In the genomic region with DNA sequence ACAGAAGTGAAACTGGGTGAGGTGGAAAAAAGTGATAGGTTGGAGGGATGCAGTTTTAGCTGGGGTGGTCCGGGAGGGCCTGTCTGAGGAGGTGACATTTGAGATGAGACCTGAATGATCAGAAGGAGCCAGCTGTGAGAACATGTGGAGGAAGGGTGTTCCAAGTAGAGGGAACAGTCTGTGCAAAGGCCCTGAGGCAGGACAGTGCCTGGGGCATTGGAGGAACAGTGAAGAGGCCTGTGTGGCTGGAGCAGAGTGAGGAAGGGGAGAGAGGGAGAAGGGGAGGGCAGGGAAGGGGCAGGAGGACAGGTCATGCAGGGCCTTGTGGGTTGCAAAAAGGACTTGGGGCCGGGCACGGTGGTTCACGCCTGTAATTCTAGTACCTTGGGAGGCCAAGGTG, we compare ENCODE assay signal across 23 cellular contexts.
"Had no signal": no experiment of that assay in that cellular context is flagged by ENCODE, and none has a peak within 500 bp of the region (broad histone marks: within the 10 kb centered on the region; RNA-seq: fewer than 3 reads in every experiment).

No MANE protein-coding gene starts in this region.

- H3K9me3 ChIP-seq: colonic mucosa had no signal

- H3K4me1 ChIP-seq: colonic mucosa, esophagus muscularis mucosa, esophagus squamous epithelium, foreskin keratinocyte, gastrocnemius medialis, gastroesophageal sphincter, heart left ventricle had no signal

- H3K4me3 ChIP-seq: colonic mucosa, coronary artery, dorsolateral prefrontal cortex, esophagus muscularis mucosa, esophagus squamous epithelium, gastrocnemius medialis, gastroesophageal sphincter, heart left ventricle, heart right ventricle had no signal

- H3K27ac ChIP-seq: colonic mucosa, coronary artery, dorsolateral prefrontal cortex, epithelial cell of prostate, esophagus muscularis mucosa, esophagus squamous epithelium, foreskin keratinocyte, gastrocnemius medialis, gastroesophageal sphincter, heart left ventricle, heart right ventricle had no signal

- FAIRE-seq: colon, endometrium, endothelial cell of umbilical vein, frontal cortex had no signal

- DNase-seq: cortex of kidney; dorsolateral prefrontal cortex; effector CD4-positive, alpha-beta T cell; effector memory CD4-positive, alpha-beta T cell; effector memory CD8-positive, alpha-beta T cell; esophagus squamous epithelium; foreskin fibroblast; foreskin keratinocyte; foreskin melanocyte; gastrocnemius medialis; heart left ventricle had no signal

- H3K36me3 ChIP-seq: colonic mucosa, esophagus muscularis mucosa, esophagus squamous epithelium, gastrocnemius medialis, gastroesophageal sphincter, heart left ventricle, heart right ventricle had no signal

- H3K4me1 Mint-ChIP-seq: endodermal cell had no signal

- H3K4me3 Mint-ChIP-seq: dendritic cell treated with granulocyte-macrophage colony-stimulating factor and Interleukin-4, amounts not matched to agents 40 ng/mL and 50 ng/mL, for 4 days; effector memory CD8-positive, alpha-beta T cell; endodermal cell had no signal

- H3K27me3 Mint-ChIP-seq: dendritic cell treated with granulocyte-macrophage colony-stimulating factor and Interleukin-4, amounts not matched to agents 40 ng/mL and 50 ng/mL, for 4 days had no signal

- H3K27ac Mint-ChIP-seq: dendritic cell treated with granulocyte-macrophage colony-stimulating factor and Interleukin-4, amounts not matched to agents 40 ng/mL and 50 ng/mL, for 4 days; effector memory CD8-positive, alpha-beta T cell; endodermal cell had no signal

- H3K27me3 ChIP-seq: colonic mucosa, foreskin keratinocyte had no signal
